In the genomic region with DNA sequence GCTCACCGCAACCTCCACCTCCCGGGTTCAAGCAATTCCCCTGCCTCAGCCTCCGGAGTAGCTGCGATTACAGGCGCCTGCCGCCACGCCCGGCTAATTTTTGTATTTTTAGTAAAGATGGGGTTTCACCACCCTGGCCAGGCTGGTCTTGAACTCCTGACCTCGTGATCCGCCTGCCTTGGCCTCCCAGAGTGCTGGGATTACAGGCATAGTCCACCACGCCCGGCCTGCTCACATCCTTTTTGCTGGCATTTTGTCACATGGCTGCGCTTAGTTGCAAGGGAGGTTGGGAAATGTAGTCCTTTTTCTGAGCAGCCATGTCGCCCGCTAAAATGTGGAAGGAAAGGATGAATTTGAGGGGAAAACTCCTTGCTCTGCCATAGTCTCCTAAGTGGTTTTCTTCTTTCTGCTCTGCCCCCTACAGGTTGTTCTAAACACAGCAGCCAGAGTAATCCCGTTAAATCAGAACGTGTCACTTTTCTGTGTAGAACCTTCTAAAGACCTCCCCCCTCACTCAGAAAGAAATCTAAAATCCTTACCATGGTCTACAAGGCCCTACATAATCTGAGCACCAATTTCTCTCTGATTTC, we compare ENCODE assay signal across 8 cellular contexts. TPM values are rescaled to one million over a fixed set of nuclear protein-coding genes. Genes with fewer than 3 reads are reported as not detected.
DNase-seq lines count a peak whose midpoint lies in the region; ATAC-seq and TF ChIP-seq lines count a peak whose summit lies in the region.

No MANE protein-coding gene starts in this region.

- CTCF ChIA-PET in HCT116 (lab: Charles Lee) = interaction anchor here (0.7 kb wide), 1 partner anchor 53 kb away, joined by 5 read pairs; no protein-coding TSS in a partner anchor

- H3K4me2 ChIP-seq in HCT116 (ENCODE audit: low read length) = peak overlapping the region; percentile 36

- no peaks in the 10 kb centered on the region for H3K79me2 ChIP-seq in HCT116 (ENCODE audit: insufficient read depth, low read length)

- in situ Hi-C loops in Caki2 (cut with HindIII; ENCODE audit: low pct_unique_long_range_greater_than_20kb, low sequenced_read_pairs) = no loop called here

- ATAC-seq in HCT116 (peak; percentile 92), omental fat pad (ENCODE audit: low FRiP score) (peak; percentile 43), GM19463 (IDR thresholded peaks at IDR 0.05; ENCODE audit: unreplicated experiment) (no peak), GM19467 (IDR thresholded peaks at IDR 0.05; ENCODE audit: unreplicated experiment) (no peak), HG03280 (IDR thresholded peaks at IDR 0.05; ENCODE audit: unreplicated experiment) (no peak)

- no peaks in the 10 kb centered on the region for H3K27me3 ChIP-seq in HCT116 (ENCODE audit: insufficient read depth, low read length)

- POLR2A ChIA-PET in HCT116 (lab: Charles Lee) = no interaction called here

- H3K36me3 ChIP-seq in HCT116 (ENCODE audit: control insufficient read depth in 1 of 2, insufficient read depth in 2 of 2, low read length in 2 of 2) = no peaks in the 10 kb centered on the region

- DNase-seq in Caki2 (ENCODE audit: low read depth) = peak; percentile 42
- DNase-seq in HCT116 (ENCODE audit: low read depth, low spot score) = peak; percentile 94
- DNase-seq in UCSD-AML1 (lab: John Stamatoyannopoulos, UW; ENCODE audit: unreplicated experiment) = peak; percentile 77
- peak; percentile 83 for DNase-seq in globus pallidus (ENCODE audit: low spot score)
- no peak for DNase-seq in omental fat pad (ENCODE audit: low spot score)

- H2AFZ ChIP-seq in HCT116 (ENCODE audit: low read depth, low read length, poor library complexity, severe bottlenecking) = peak overlapping the region; percentile 59

- no peaks in the 10 kb centered on the region for H4K20me1 ChIP-seq in HCT116 (ENCODE audit: insufficient read depth)

- H3K9me2 ChIP-seq in HCT116 (ENCODE audit: insufficient read depth) = no peaks in the 10 kb centered on the region

- no TSS peak for BruUV-seq in HCT116 (replicated peaks; lab: Mats Ljungman, UMichigan)

- intact Hi-C loops in HCT116 (cut with micrococcal nuclease) = no loop called here

- RAD21 ChIA-PET in HCT116 (lab: Charles Lee; ENCODE audit: low non-redundant PET in 1 of 2, low total read pairs in 2 of 2, uncharacterized antibody in 2 of 2, unreplicated experiment in 2 of 2) = no interaction called here

- H3K9ac ChIP-seq in HCT116 (ENCODE audit: low read length) = no peak overlapping the region

- TF ChIP-seq POLR2A in HCT116 (IDR thresholded peaks at IDR 0.05; ENCODE audit: borderline replicate concordance, extremely low read depth, insufficient read depth, insufficient read length) = no peak

- H3K4me3 ChIP-seq in HCT116 (replicated peaks in 1 of 2; ENCODE audit: low read depth in 1 of 2, low read length in 2 of 2) = no peak overlapping the region

- no peaks in the 10 kb centered on the region for H3K9me3 ChIP-seq in HCT116 (ENCODE audit: control insufficient read depth in 1 of 2, insufficient read depth in 1 of 2, low read depth in 1 of 2, low read length in 2 of 2)

- TF ChIP-seq RAD21 in HCT116 (IDR thresholded peaks at IDR 0.05; ENCODE audit: low read depth) = peak; percentile 64

- peak; percentile 61 to 71 (median 65); a peak in 5 of 6 replicates for TF ChIP-seq CTCF in HCT116 (IDR thresholded peaks at IDR 0.05 in 2 of 3, conservative IDR thresholded peaks at IDR 0.05 in 1 of 3; ENCODE audit: borderline replicate concordance in 1 of 3, insufficient read depth in 1 of 3, low read depth in 2 of 3, low read length in 2 of 3)
- no peak for TF ChIP-seq CTCF in omental fat pad (IDR thresholded peaks at IDR 0.05)

- peaks cover 0 to 9% of the 10 kb centered on the region in 2 experiments; a peak in 1 of 4 replicates for H3K4me1 ChIP-seq in HCT116 (ENCODE audit: control insufficient read depth in 1 of 2, insufficient read depth in 2 of 2, low read length in 2 of 2)

- H3K27ac ChIP-seq in HCT116 (ENCODE audit: low read depth, low read length) = no peak overlapping the region

TF ChIP-seq in HCT116, 20 proteins besides CTCF, POLR2A, EP300 and RAD21:
- TF ChIP-seq SRF (IDR thresholded peaks at IDR 0.05; ENCODE audit: low read depth) (peak; percentile 59; the same call in 1 of the 2 replicates), YY1 (IDR thresholded peaks at IDR 0.05; ENCODE audit: extremely low read depth, insufficient replicate concordance, low read depth, low read length) (peak; percentile 96), SP1 (IDR thresholded peaks at IDR 0.05; ENCODE audit: low read depth) (peak; percentile 25; the same call in 1 of the 2 replicates), EGR1 (IDR thresholded peaks at IDR 0.05; ENCODE audit: low read depth) (no peak), FOSL1 (IDR thresholded peaks at IDR 0.05; ENCODE audit: low read depth) (no peak), EZH2phosphoT487 (IDR thresholded peaks at IDR 0.05; ENCODE audit: borderline replicate concordance) (no peak), EZH2 (IDR thresholded peaks at IDR 0.05) (no peak), CBX3 (IDR thresholded peaks at IDR 0.05; ENCODE audit: low read depth) (peak; percentile 72), TCF7L2 (IDR thresholded peaks at IDR 0.05; ENCODE audit: borderline replicate concordance, extremely low read depth, insufficient read depth, insufficient read length) (no peak), ZFX (IDR thresholded peaks at IDR 0.05) (no peak)
- TF ChIP-seq, protein P1, sequence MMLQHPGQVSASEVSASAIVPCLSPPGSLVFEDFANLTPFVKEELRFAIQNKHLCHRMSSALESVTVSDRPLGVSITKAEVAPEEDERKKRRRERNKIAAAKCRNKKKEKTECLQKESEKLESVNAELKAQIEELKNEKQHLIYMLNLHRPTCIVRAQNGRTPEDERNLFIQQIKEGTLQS (IDR thresholded peaks at IDR 0.05) = no peak
- TF ChIP-seq, protein P2, sequence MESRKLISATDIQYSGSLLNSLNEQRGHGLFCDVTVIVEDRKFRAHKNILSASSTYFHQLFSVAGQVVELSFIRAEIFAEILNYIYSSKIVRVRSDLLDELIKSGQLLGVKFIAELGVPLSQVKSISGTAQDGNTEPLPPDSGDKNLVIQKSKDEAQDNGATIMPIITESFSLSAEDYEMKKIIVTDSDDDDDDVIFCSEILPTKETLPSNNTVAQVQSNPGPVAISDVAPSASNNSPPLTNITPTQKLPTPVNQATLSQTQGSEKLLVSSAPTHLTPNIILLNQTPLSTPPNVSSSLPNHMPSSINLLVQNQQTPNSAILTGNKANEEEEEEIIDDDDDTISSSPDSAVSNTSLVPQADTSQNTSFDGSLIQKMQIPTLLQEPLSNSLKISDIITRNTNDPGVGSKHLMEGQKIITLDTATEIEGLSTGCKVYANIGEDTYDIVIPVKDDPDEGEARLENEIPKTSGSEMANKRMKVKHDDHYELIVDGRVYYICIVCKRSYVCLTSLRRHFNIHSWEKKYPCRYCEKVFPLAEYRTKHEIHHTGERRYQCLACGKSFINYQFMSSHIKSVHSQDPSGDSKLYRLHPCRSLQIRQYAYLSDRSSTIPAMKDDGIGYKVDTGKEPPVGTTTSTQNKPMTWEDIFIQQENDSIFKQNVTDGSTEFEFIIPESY (IDR thresholded peaks at IDR 0.05; ENCODE audit: extremely low read depth, insufficient replicate concordance, low read length) = no peak
- TF ChIP-seq, protein P3, sequence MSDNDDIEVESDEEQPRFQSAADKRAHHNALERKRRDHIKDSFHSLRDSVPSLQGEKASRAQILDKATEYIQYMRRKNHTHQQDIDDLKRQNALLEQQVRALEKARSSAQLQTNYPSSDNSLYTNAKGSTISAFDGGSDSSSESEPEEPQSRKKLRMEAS (IDR thresholded peaks at IDR 0.05) = peak; percentile 73

RNA-seq across cellular contexts. Expression of a gene that starts 57.8 kb away (rescaled TPM):
- total RNA-seq in Caki2 (2014; rRNA removed; shearing (Covaris generic); ENCODE audit: low replicate concordance) = 234 and 247 TPM in 2 replicates
- 486 TPM for total RNA-seq in HCT116 (2021; ENCODE audit: unreplicated experiment)
- 370 and 385 TPM in 2 replicates for polyA plus RNA-seq in HCT116 (2012)
- total RNA-seq in omental fat pad = 100 to 1,000 TPM; 212 to 482 (median 318) TPM

Comparison
In these comparisons a context has a peak if more than half of its experiments do, and no peak if none do; other contexts are left out.
1. ATAC-seq: peak in HCT116 (single experiment) and omental fat pad (single experiment); none in GM19463 (single experiment), GM19467 (single experiment) and HG03280 (single experiment).
2. CTCF ChIP-seq: peak in HCT116 (3 of 3); none in omental fat pad (0 of 3).